In genomic region chr3:12920967-12921366, GRCh38 we compare ENCODE assay signal across 2 cellular contexts.
A peak's percentile ranks its signal among the peaks of the same experiment; 100 is the strongest.
TF ChIP-seq lines count a peak whose summit lies in the region.

No MANE protein-coding gene starts in this region.

TF ChIP-seq in HEK293, 187 proteins besides CTCF, POLR2A, EP300 and RAD21 (continued from another document):
- TF ChIP-seq PRDM10 (tag by site-specific recombination; IDR thresholded peaks at IDR 0.05) = 0 out of 2 replicates have a peak, but pooled peaks have one; percentile 12
- TF ChIP-seq ZNF132 (tag by site-specific recombination; IDR thresholded peaks at IDR 0.05; ENCODE audit: borderline replicate concordance) = no peak

TF ChIP-seq in GM12878, 131 proteins besides CTCF, POLR2A, EP300 and RAD21 (continued from another document):
- TF ChIP-seq, protein P1, sequence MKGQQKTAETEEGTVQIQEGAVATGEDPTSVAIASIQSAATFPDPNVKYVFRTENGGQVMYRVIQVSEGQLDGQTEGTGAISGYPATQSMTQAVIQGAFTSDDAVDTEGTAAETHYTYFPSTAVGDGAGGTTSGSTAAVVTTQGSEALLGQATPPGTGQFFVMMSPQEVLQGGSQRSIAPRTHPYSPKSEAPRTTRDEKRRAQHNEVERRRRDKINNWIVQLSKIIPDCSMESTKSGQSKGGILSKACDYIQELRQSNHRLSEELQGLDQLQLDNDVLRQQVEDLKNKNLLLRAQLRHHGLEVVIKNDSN (IDR thresholded peaks at IDR 0.05; ENCODE audit: borderline replicate concordance, extremely low read length, insufficient read depth, low read depth, low read length) = no peak
- TF ChIP-seq GABPA (IDR thresholded peaks at IDR 0.05; ENCODE audit: low read depth) (no peak), HDAC6 (IDR thresholded peaks at IDR 0.05; ENCODE audit: unreplicated experiment) (no peak)
